In genomic region chr20:12838261-12838866, GRCh38 we compare ENCODE assay signal across 11 cellular contexts.
DNase-seq lines count a peak whose midpoint lies in the region; ATAC-seq and TF ChIP-seq lines count a peak whose summit lies in the region.
"Had no signal": no experiment of that assay in that cellular context is flagged by ENCODE, and none has a peak within 500 bp of the region (broad histone marks: within the 10 kb centered on the region; RNA-seq: fewer than 3 reads in every experiment).

No MANE protein-coding gene starts in this region.

- TF ChIP-seq RAD21 in HCT116 (IDR thresholded peaks at IDR 0.05; ENCODE audit: low read depth): no peak

- ATAC-seq in DND-41 (ENCODE audit: insufficient read depth, low read depth) (peak; percentile 31; the same call in 1 of the 3 replicates), HCT116 (no peak), RWPE2 (ENCODE audit: low read depth) (no peak), GM21360 (IDR thresholded peaks at IDR 0.05; ENCODE audit: unreplicated experiment) (no peak)

- TF ChIP-seq POLR2A in HCT116 (IDR thresholded peaks at IDR 0.05; ENCODE audit: borderline replicate concordance, extremely low read depth, insufficient read depth, insufficient read length): no peak

- POLR2A ChIA-PET in HCT116 (lab: Charles Lee): no interaction called here

- intact Hi-C loops in HCT116 (cut with micrococcal nuclease): no loop called here

- H3K9ac ChIP-seq in DND-41 (ENCODE audit: low read depth, low read length) (no peak overlapping the region), HCT116 (ENCODE audit: low read length) (no peak overlapping the region)

- no peak overlapping the region for H2AFZ ChIP-seq in DND-41 (ENCODE audit: low read depth, low read length)
- H2AFZ ChIP-seq in HCT116 (ENCODE audit: low read depth, low read length, poor library complexity, severe bottlenecking): no peak overlapping the region

- no peaks in the 10 kb centered on the region for H3K36me3 ChIP-seq in DND-41 (ENCODE audit: insufficient read depth, low read length)
- H3K36me3 ChIP-seq in HCT116 (ENCODE audit: control insufficient read depth in 1 of 2, insufficient read depth in 2 of 2, low read length in 2 of 2): no peaks in the 10 kb centered on the region
- no peaks in the 10 kb centered on the region for H3K36me3 ChIP-seq in RWPE2 (ENCODE audit: low read depth)
- H3K36me3 ChIP-seq: esophagus squamous epithelium had no signal

- H4K20me1 ChIP-seq in DND-41 (ENCODE audit: insufficient read depth, low read length) (no peaks in the 10 kb centered on the region), HCT116 (ENCODE audit: insufficient read depth) (no peaks in the 10 kb centered on the region)

- CTCF ChIA-PET in HCT116 (lab: Charles Lee): no interaction called here

- DNase-seq in DND-41: peak; percentile 24
- no peak for DNase-seq in HCT116 (ENCODE audit: low read depth, low spot score)
- no peak for DNase-seq in RWPE2 (ENCODE audit: low spot score)
- DNase-seq in iPS-NIHi7 (ENCODE audit: extremely low spot score): peak; percentile 58
- no peak for DNase-seq in NCI-H345 treated with DMSO at 0.1 percent for 48 hours (lab: John Stamatoyannopoulos, UW; ENCODE audit: unreplicated experiment)
- DNase-seq in medulla oblongata (ENCODE audit: extremely low spot score): no peak
- DNase-seq in HK-2 (ENCODE audit: unreplicated experiment): no peak
- DNase-seq: activated CD4-positive, alpha-beta T cell treated with anti-CD3 and anti-CD28 coated beads, Interleukin-2, amount 10 ng/mL, durations not matched to agents 7 days and 5 days; esophagus squamous epithelium; NCI-H146 had no signal

- H3K4me1 ChIP-seq in DND-41 (ENCODE audit: insufficient read depth, low read length) (no peaks in the 10 kb centered on the region), HCT116 (ENCODE audit: control insufficient read depth in 1 of 2, insufficient read depth in 2 of 2, low read length in 2 of 2) (no peaks in the 10 kb centered on the region), RWPE2 (ENCODE audit: insufficient read depth, poor library complexity, severe bottlenecking) (no peaks in the 10 kb centered on the region)
- H3K4me1 ChIP-seq: esophagus squamous epithelium had no signal

- H3K27ac ChIP-seq in DND-41 (ENCODE audit: low read length) (no peak overlapping the region), HCT116 (ENCODE audit: low read depth, low read length) (no peak overlapping the region), RWPE2 (ENCODE audit: poor library complexity, severe bottlenecking) (no peak overlapping the region)
- H3K27ac ChIP-seq: esophagus squamous epithelium had no signal

- TF ChIP-seq CTCF in DND-41 (IDR thresholded peaks at IDR 0.05; ENCODE audit: borderline replicate concordance, extremely low read depth, low read length, poor library complexity, severe bottlenecking) (peak; percentile 67), HCT116 (IDR thresholded peaks at IDR 0.05 in 2 of 3, conservative IDR thresholded peaks at IDR 0.05 in 1 of 3; ENCODE audit: borderline replicate concordance in 1 of 3, insufficient read depth in 1 of 3, low read depth in 2 of 3, low read length in 2 of 3) (peak in 2 of 3 experiments; percentile 19 to 31; a peak in 2 of 6 replicates), RWPE2 (IDR thresholded peaks at IDR 0.05; ENCODE audit: poor library complexity, severe bottlenecking) (peak; percentile 26)

- H3K9me3 ChIP-seq in DND-41 (ENCODE audit: insufficient read depth, low read length, severe bottlenecking) (no peaks in the 10 kb centered on the region), HCT116 (ENCODE audit: control insufficient read depth in 1 of 2, insufficient read depth in 1 of 2, low read depth in 1 of 2, low read length in 2 of 2) (peaks cover 0 to 4% of the 10 kb centered on the region in 2 experiments; a peak in 3 of 4 replicates), RWPE2 (ENCODE audit: severe bottlenecking) (no peaks in the 10 kb centered on the region)
- H3K9me3 ChIP-seq: esophagus squamous epithelium had no signal

- H3K4me2 ChIP-seq in DND-41 (ENCODE audit: insufficient read depth, low read length) (no peak overlapping the region), HCT116 (ENCODE audit: low read length) (no peak overlapping the region)

- H3K4me3 ChIP-seq in DND-41 (ENCODE audit: low read depth in 1 of 2, low read length in 2 of 2): no peak overlapping the region
- H3K4me3 ChIP-seq in HCT116 (replicated peaks in 1 of 2; ENCODE audit: low read depth in 1 of 2, low read length in 2 of 2): no peak overlapping the region
- no peak overlapping the region for H3K4me3 ChIP-seq in RWPE2 (ENCODE audit: severe bottlenecking)
- H3K4me3 ChIP-seq: esophagus squamous epithelium had no signal

- RAD21 ChIA-PET in HCT116 (lab: Charles Lee; ENCODE audit: low non-redundant PET in 1 of 2, low total read pairs in 2 of 2, uncharacterized antibody in 2 of 2, unreplicated experiment in 2 of 2): no interaction called here

- no peaks in the 10 kb centered on the region for H3K27me3 ChIP-seq in DND-41 (ENCODE audit: insufficient read depth, low read length, poor library complexity)
- no peaks in the 10 kb centered on the region for H3K27me3 ChIP-seq in HCT116 (ENCODE audit: insufficient read depth, low read length)
- H3K27me3 ChIP-seq in RWPE2 (ENCODE audit: insufficient read depth, poor library complexity, severe bottlenecking): peaks cover 3% of the 10 kb centered on the region
- H3K27me3 ChIP-seq: esophagus squamous epithelium had no signal

- H3K9me2 ChIP-seq in HCT116 (ENCODE audit: insufficient read depth): no peaks in the 10 kb centered on the region

- no TSS peak for BruUV-seq in HCT116 (replicated peaks; lab: Mats Ljungman, UMichigan)

- H3K79me2 ChIP-seq in DND-41 (ENCODE audit: insufficient read depth, low read length) (no peaks in the 10 kb centered on the region), HCT116 (ENCODE audit: insufficient read depth, low read length) (no peaks in the 10 kb centered on the region)

TF ChIP-seq in HCT116, 20 proteins besides CTCF, POLR2A, EP300 and RAD21:
- no peak for TF ChIP-seq CEBPB (IDR thresholded peaks at IDR 0.05; ENCODE audit: low read depth)

Comparison
In these comparisons a context has a peak if more than half of its experiments do, and no peak if none do; other contexts are left out.
1. DNase-seq: peak in DND-41 (single experiment) and iPS-NIHi7 (single experiment); none in HCT116 (single experiment), RWPE2 (single experiment), NCI-H345 treated with DMSO at 0.1 percent for 48 hours (single experiment), medulla oblongata (single experiment) and HK-2 (single experiment).
2. Peak in every context shown above with its lines, with median percentiles within 50 percentile points of each other: CTCF ChIP-seq.